22 cellular contexts compared by ENCODE assay signal in genomic region chr14:103472939-103473338, GRCh38. TPM values are rescaled to one million over a fixed set of nuclear protein-coding genes. Genes with fewer than 3 reads are reported as not detected.
DNase-seq lines count a peak whose midpoint lies in the region; ATAC-seq and TF ChIP-seq lines count a peak whose summit lies in the region.
"Had no signal": no experiment of that assay in that cellular context is flagged by ENCODE, and none has a peak within 500 bp of the region (broad histone marks: within the 10 kb centered on the region; RNA-seq: fewer than 3 reads in every experiment).

No MANE protein-coding gene starts in this region.

- peaks cover 25% of the 10 kb centered on the region for H3K36me3 ChIP-seq in H7 (replicated peaks; ENCODE audit: control insufficient read depth, insufficient read depth, low read length)
- H3K36me3 ChIP-seq: breast epithelium had no signal

- H3K4me1 Mint-ChIP-seq in activated naive CD4-positive, alpha-beta T cell treated with anti-CD3 and anti-CD28 coated beads, Interleukin-2, amount 50 U/mL, for 24 hours, result no peaks in the 10 kb centered on the region
- H3K4me1 Mint-ChIP-seq in activated naive CD8-positive, alpha-beta T cell treated with anti-CD3 and anti-CD28 coated beads, Interleukin-2, amount 50 U/mL, for 24 hours, result no peaks in the 10 kb centered on the region
- no peaks in the 10 kb centered on the region for H3K4me1 Mint-ChIP-seq in glutamatergic neuron (ENCODE audit: low read depth, unreplicated experiment)
- H3K4me1 Mint-ChIP-seq in stimulated activated memory B cell treated with anti-CD40 and anti-IgM and Interleukin-4, amounts not matched to agents 10 μg/mL and 1 μg/mL and 100 μg/mL, for 72 hours, result peaks cover 8% of the 10 kb centered on the region
- no peaks in the 10 kb centered on the region for H3K4me1 Mint-ChIP-seq in effector memory CD8-positive, alpha-beta T cell (ENCODE audit: low read depth in 2 of 2)
- H3K4me1 Mint-ChIP-seq: neural progenitor cell, T-cell had no signal

- no peaks in the 10 kb centered on the region for H3K27me3 Mint-ChIP-seq in activated naive CD4-positive, alpha-beta T cell treated with anti-CD3 and anti-CD28 coated beads, Interleukin-2, amount 50 U/mL, for 24 hours
- no peaks in the 10 kb centered on the region for H3K27me3 Mint-ChIP-seq in activated naive CD8-positive, alpha-beta T cell treated with anti-CD3 and anti-CD28 coated beads, Interleukin-2, amount 50 U/mL, for 24 hours
- H3K27me3 Mint-ChIP-seq in glutamatergic neuron (ENCODE audit: unreplicated experiment), result peaks cover 4% of the 10 kb centered on the region
- no peaks in the 10 kb centered on the region for H3K27me3 Mint-ChIP-seq in stimulated activated memory B cell treated with anti-CD40 and anti-IgM and Interleukin-4, amounts not matched to agents 10 μg/mL and 1 μg/mL and 100 μg/mL, for 72 hours
- H3K27me3 Mint-ChIP-seq in effector memory CD8-positive, alpha-beta T cell, result no peaks in the 10 kb centered on the region
- H3K27me3 Mint-ChIP-seq: activated CD8-positive, alpha-beta memory T cell treated with anti-CD3 and anti-CD28 coated beads, Interleukin-2, amount 10 ng/mL, durations not matched to agents 7 days and 5 days; T-cell had no signal

- H3K27me3 ChIP-seq in H7 (ENCODE audit: control insufficient read depth, insufficient read depth, low read length), result no peaks in the 10 kb centered on the region
- H3K27me3 ChIP-seq: breast epithelium, neural progenitor cell, SJCRH30, testis had no signal

- TF ChIP-seq CTCF in glutamatergic neuron (IDR thresholded peaks at IDR 0.05; ENCODE audit: partially characterized antibody, unreplicated experiment), result no peak

- H3K9me3 Mint-ChIP-seq in activated naive CD4-positive, alpha-beta T cell treated with anti-CD3 and anti-CD28 coated beads, Interleukin-2, amount 50 U/mL, for 24 hours, result no peaks in the 10 kb centered on the region
- no peaks in the 10 kb centered on the region for H3K9me3 Mint-ChIP-seq in activated naive CD8-positive, alpha-beta T cell treated with anti-CD3 and anti-CD28 coated beads, Interleukin-2, amount 50 U/mL, for 24 hours
- peaks cover 4% of the 10 kb centered on the region for H3K9me3 Mint-ChIP-seq in glutamatergic neuron (ENCODE audit: unreplicated experiment)
- H3K9me3 Mint-ChIP-seq in stimulated activated memory B cell treated with anti-CD40 and anti-IgM and Interleukin-4, amounts not matched to agents 10 μg/mL and 1 μg/mL and 100 μg/mL, for 72 hours, result no peaks in the 10 kb centered on the region
- H3K9me3 Mint-ChIP-seq in effector memory CD8-positive, alpha-beta T cell, result no peaks in the 10 kb centered on the region
- H3K9me3 Mint-ChIP-seq: neural progenitor cell, T-cell had no signal

- peak; percentile 20 for ATAC-seq in activated naive CD8-positive, alpha-beta T cell treated with anti-CD3 and anti-CD28 coated beads, Interleukin-2, amount 50 U/mL, for 24 hours
- peak; percentile 88 for ATAC-seq in stimulated activated memory B cell treated with anti-CD40 and anti-IgM and Interleukin-4, amounts not matched to agents 10 μg/mL and 1 μg/mL and 100 μg/mL, for 72 hours
- no peak for ATAC-seq in HG02798 (IDR thresholded peaks at IDR 0.05; ENCODE audit: poor library complexity, unreplicated experiment)
- ATAC-seq in effector memory CD8-positive, alpha-beta T cell (replicated peaks), result no peak
- ATAC-seq: activated CD8-positive, alpha-beta memory T cell treated with anti-CD3 and anti-CD28 coated beads, Interleukin-2, amount 10 ng/mL, durations not matched to agents 7 days and 5 days; lower lobe of right lung; T-cell had no signal

- peaks cover 16% of the 10 kb centered on the region for H3K36me3 Mint-ChIP-seq in activated naive CD4-positive, alpha-beta T cell treated with anti-CD3 and anti-CD28 coated beads, Interleukin-2, amount 50 U/mL, for 24 hours
- H3K36me3 Mint-ChIP-seq in activated naive CD8-positive, alpha-beta T cell treated with anti-CD3 and anti-CD28 coated beads, Interleukin-2, amount 50 U/mL, for 24 hours (ENCODE audit: low read depth), result peaks cover 42% of the 10 kb centered on the region
- H3K36me3 Mint-ChIP-seq in glutamatergic neuron (ENCODE audit: unreplicated experiment), result no peaks in the 10 kb centered on the region
- peaks cover 54% of the 10 kb centered on the region for H3K36me3 Mint-ChIP-seq in stimulated activated memory B cell treated with anti-CD40 and anti-IgM and Interleukin-4, amounts not matched to agents 10 μg/mL and 1 μg/mL and 100 μg/mL, for 72 hours
- peaks cover 85% of the 10 kb centered on the region for H3K36me3 Mint-ChIP-seq in effector memory CD8-positive, alpha-beta T cell (ENCODE audit: insufficient read depth)

- peak overlapping the region; percentile 2 for H3K27ac Mint-ChIP-seq in activated naive CD4-positive, alpha-beta T cell treated with anti-CD3 and anti-CD28 coated beads, Interleukin-2, amount 50 U/mL, for 24 hours
- peak overlapping the region; percentile 29 for H3K27ac Mint-ChIP-seq in activated naive CD8-positive, alpha-beta T cell treated with anti-CD3 and anti-CD28 coated beads, Interleukin-2, amount 50 U/mL, for 24 hours
- H3K27ac Mint-ChIP-seq in glutamatergic neuron (ENCODE audit: unreplicated experiment), result peak overlapping the region; percentile 6
- peak overlapping the region; percentile 57 for H3K27ac Mint-ChIP-seq in stimulated activated memory B cell treated with anti-CD40 and anti-IgM and Interleukin-4, amounts not matched to agents 10 μg/mL and 1 μg/mL and 100 μg/mL, for 72 hours
- H3K27ac Mint-ChIP-seq in effector memory CD8-positive, alpha-beta T cell, result peak overlapping the region in 1 of 2 donors; percentile 11
- H3K27ac Mint-ChIP-seq: activated CD8-positive, alpha-beta memory T cell treated with anti-CD3 and anti-CD28 coated beads, Interleukin-2, amount 10 ng/mL, durations not matched to agents 7 days and 5 days; neural progenitor cell; T-cell had no signal

- no peak overlapping the region for H3K4me3 ChIP-seq in H7 (ENCODE audit: insufficient read depth, low read depth, low read length)
- H3K4me3 ChIP-seq: breast epithelium, lower lobe of right lung, neural progenitor cell, SJCRH30, testis had no signal

- no peak for DNase-seq in activated naive CD4-positive, alpha-beta T cell treated with Interleukin-2 at 50 U/mL for 16 hours
- no peak for DNase-seq in activated naive CD8-positive, alpha-beta T cell treated with anti-CD3 and anti-CD28 coated beads, Interleukin-2, amount 50 U/mL, for 24 hours
- DNase-seq in glutamatergic neuron (no peak), H7 (no peak)
- DNase-seq in effector memory CD8-positive, alpha-beta T cell, result no peak
- DNase-seq: activated CD8-positive, alpha-beta memory T cell treated with anti-CD3 and anti-CD28 coated beads, Interleukin-2, amount 10 ng/mL, durations not matched to agents 7 days and 5 days; COR-L47; cortex of kidney; DMS79 treated with DMSO at 0.1 percent for 48 hours; lower lobe of right lung; NCI-H1105; NCI-H1930; NCI-H69; SJCRH30; stimulated activated CD8-positive, alpha-beta memory T cell treated with anti-CD3 and anti-CD28 coated beads, Interleukin-4, amount 100 ng/mL, for 48 hours; T-cell; testis had no signal

- no peak overlapping the region for H3K4me3 Mint-ChIP-seq in activated naive CD4-positive, alpha-beta T cell treated with anti-CD3 and anti-CD28 coated beads, Interleukin-2, amount 50 U/mL, for 24 hours
- no peak overlapping the region for H3K4me3 Mint-ChIP-seq in activated naive CD8-positive, alpha-beta T cell treated with anti-CD3 and anti-CD28 coated beads, Interleukin-2, amount 50 U/mL, for 24 hours
- no peak overlapping the region for H3K4me3 Mint-ChIP-seq in glutamatergic neuron (ENCODE audit: unreplicated experiment)
- no peak overlapping the region for H3K4me3 Mint-ChIP-seq in stimulated activated memory B cell treated with anti-CD40 and anti-IgM and Interleukin-4, amounts not matched to agents 10 μg/mL and 1 μg/mL and 100 μg/mL, for 72 hours
- H3K4me3 Mint-ChIP-seq in effector memory CD8-positive, alpha-beta T cell, result no peak overlapping the region
- H3K4me3 Mint-ChIP-seq: activated CD8-positive, alpha-beta memory T cell treated with anti-CD3 and anti-CD28 coated beads, Interleukin-2, amount 10 ng/mL, durations not matched to agents 7 days and 5 days; neural progenitor cell; T-cell had no signal

RNA-seq across cellular contexts. Expression of gene CKB, which starts 49.7 kb away (rescaled TPM):
- 2,561 TPM for total RNA-seq in glutamatergic neuron (ENCODE audit: unreplicated experiment)
- total RNA-seq in H7 (2014; rRNA removed; shearing (Covaris generic)), result 282 and 412 TPM in 2 replicates

RNA-seq across cellular contexts. Expression of gene TRMT61A, which starts 56.1 kb away (rescaled TPM):
- 7.8 TPM for total RNA-seq in glutamatergic neuron (ENCODE audit: unreplicated experiment)
- 13.4 and 14.1 TPM in 2 replicates for total RNA-seq in H7 (2014; rRNA removed; shearing (Covaris generic))

Comparison
In these comparisons a context has a peak if more than half of its experiments do, and no peak if none do; other contexts are left out.
1. ATAC-seq: peak in activated naive CD8-positive, alpha-beta T cell treated with anti-CD3 and anti-CD28 coated beads, Interleukin-2, amount 50 U/mL, for 24 hours (single experiment) and stimulated activated memory B cell treated with anti-CD40 and anti-IgM and Interleukin-4, amounts not matched to agents 10 μg/mL and 1 μg/mL and 100 μg/mL, for 72 hours (single experiment); none in HG02798 (single experiment) and effector memory CD8-positive, alpha-beta T cell (single experiment).